10 cellular contexts compared by ENCODE assay signal in the genomic region with DNA sequence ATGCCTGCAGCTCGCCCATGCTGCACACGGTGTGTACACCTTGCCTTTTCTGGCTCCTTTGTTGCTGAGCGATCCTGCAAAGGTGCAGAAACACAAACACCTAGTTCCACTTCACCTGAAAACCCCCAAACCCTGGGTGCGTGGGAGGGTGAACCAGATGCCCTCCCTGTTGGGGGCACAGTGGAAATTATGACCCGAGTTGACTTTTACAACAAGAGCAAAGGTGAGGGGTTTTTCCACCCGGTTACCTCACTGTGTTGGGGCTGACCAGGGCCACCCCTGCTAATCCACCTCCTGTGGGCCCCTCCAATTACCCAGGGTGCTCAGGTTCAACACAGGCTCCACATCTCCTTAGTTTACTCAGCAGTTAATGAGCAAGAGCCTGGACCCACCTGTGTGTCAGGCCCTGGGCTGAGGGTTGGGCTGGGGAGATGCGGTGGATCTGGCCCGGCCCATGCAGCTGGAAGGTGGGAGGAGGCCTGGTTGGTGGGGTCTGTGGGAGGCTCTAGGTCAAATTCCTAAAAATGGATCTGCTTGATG. TPM values are rescaled to one million over a fixed set of nuclear protein-coding genes. Genes with fewer than 3 reads are reported as not detected.
DNase-seq lines count a peak whose midpoint lies in the region; ATAC-seq and TF ChIP-seq lines count a peak whose summit lies in the region.
"Had no signal": no experiment of that assay in that cellular context is flagged by ENCODE, and none has a peak within 500 bp of the region (broad histone marks: within the 10 kb centered on the region; RNA-seq: fewer than 3 reads in every experiment).

No MANE protein-coding gene starts in this region.

- H3K27ac ChIP-seq in lower lobe of right lung (peak overlapping the region; percentile 88), subcutaneous abdominal adipose tissue (ENCODE audit: low read depth, low read length) (peak overlapping the region; percentile 89)

- H3K27me3 ChIP-seq in lower lobe of right lung (ENCODE audit: low read depth) (no peaks in the 10 kb centered on the region), subcutaneous abdominal adipose tissue (ENCODE audit: control insufficient read depth in 5 of 5, insufficient read depth in 4 of 5, low read length in 5 of 5) (no peaks in the 10 kb centered on the region)

- ATAC-seq in lower lobe of right lung, result no peak
- ATAC-seq: natural killer cell treated with Interleukin-12 subunit alpha and Interleukin-12 subunit beta and Interleukin-15 and Interleukin-18, amount 100 ng/mL, for 72 hours had no signal

- TF ChIP-seq CTCF in lower lobe of right lung (IDR thresholded peaks at IDR 0.05), result no peak

- H3K4me3 ChIP-seq in lower lobe of right lung, result no peak overlapping the region
- H3K4me3 ChIP-seq in subcutaneous abdominal adipose tissue (ENCODE audit: low read depth in 1 of 5, low read length in 5 of 5), result no peak overlapping the region

- DNase-seq in activated gamma-delta T cell treated with anti-CD3 and anti-CD28 coated beads, Interleukin-2, amount 50 U/mL, for 16 hours (ENCODE audit: low read depth), result peak; percentile 30
- no peak for DNase-seq in activated gamma-delta T cell treated with Interleukin-2 at 50 U/mL for 16 hours
- DNase-seq in activated CD8-positive, alpha-beta memory T cell treated with anti-CD3 and anti-CD28 coated beads, Interleukin-2, amount 50 U/mL, for 48 hours, result peak; percentile 78
- no peak for DNase-seq in lower lobe of right lung
- DNase-seq in hepatic stellate cell (ENCODE audit: low spot score), result no peak
- no peak for DNase-seq in LoVo (ENCODE audit: low spot score)
- DNase-seq in NCI-H1436 treated with DMSO at 0.1 percent for 48 hours (lab: John Stamatoyannopoulos, UW), result no peak
- DNase-seq: KG1 had no signal

- H3K9ac ChIP-seq in subcutaneous abdominal adipose tissue (ENCODE audit: low read length in 5 of 5), result no peak overlapping the region

- intact Hi-C loops in lower lobe of right lung (cut with DNase I), result no loop called here

- H3K9me3 ChIP-seq in lower lobe of right lung (no peaks in the 10 kb centered on the region), subcutaneous abdominal adipose tissue (ENCODE audit: control insufficient read depth in 5 of 5, low read length in 5 of 5) (peaks cover 0 to 10% (median 7%) of the 10 kb centered on the region in 5 donors)

- H3K36me3 ChIP-seq in lower lobe of right lung (no peaks in the 10 kb centered on the region), subcutaneous abdominal adipose tissue (ENCODE audit: control insufficient read depth in 5 of 5, insufficient read depth in 5 of 5, low read length in 5 of 5) (no peaks in the 10 kb centered on the region)

- H3K4me1 ChIP-seq in lower lobe of right lung (peaks cover 38% of the 10 kb centered on the region), subcutaneous abdominal adipose tissue (ENCODE audit: control insufficient read depth in 5 of 5, insufficient read depth in 5 of 5, low read length in 5 of 5) (peaks cover 15 to 43% (median 32%) of the 10 kb centered on the region in 5 donors)

RNA-seq across cellular contexts. Expression of a gene that starts 42.1 kb away (rescaled TPM):
- total RNA-seq in lower lobe of right lung, result 121 TPM

Comparison
In these comparisons a context has a peak if more than half of its experiments do, and no peak if none do; other contexts are left out.
1. DNase-seq: peak in activated gamma-delta T cell treated with anti-CD3 and anti-CD28 coated beads, Interleukin-2, amount 50 U/mL, for 16 hours (single experiment) and activated CD8-positive, alpha-beta memory T cell treated with anti-CD3 and anti-CD28 coated beads, Interleukin-2, amount 50 U/mL, for 48 hours (single experiment); none in activated gamma-delta T cell treated with Interleukin-2 at 50 U/mL for 16 hours (single experiment), lower lobe of right lung (single experiment), hepatic stellate cell (single experiment), LoVo (single experiment) and NCI-H1436 treated with DMSO at 0.1 percent for 48 hours (single experiment).